ENCODE assay signal across 12 cellular contexts in the genomic region with DNA sequence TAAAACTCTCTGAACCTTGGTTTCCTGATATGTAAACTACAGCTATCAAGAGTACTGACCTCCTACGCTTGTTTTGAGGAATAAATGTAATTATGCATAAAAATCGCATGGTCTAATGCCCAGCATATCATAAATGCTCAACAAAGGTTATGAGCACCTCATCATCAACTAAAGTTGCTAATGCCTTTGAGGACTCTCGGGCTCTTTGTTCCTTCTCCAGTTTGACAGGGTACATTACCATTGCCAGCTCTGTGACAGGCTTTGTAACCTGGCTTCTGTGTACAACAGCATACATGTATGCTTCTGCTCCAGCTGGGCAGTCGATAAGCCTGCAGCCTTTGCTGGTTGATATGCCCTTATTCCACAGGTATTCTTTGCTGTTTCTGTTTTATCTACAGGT.
"Had no signal": no experiment of that assay in that cellular context is flagged by ENCODE, and none has a peak within 500 bp of the region (broad histone marks: within the 10 kb centered on the region; RNA-seq: fewer than 3 reads in every experiment).

No MANE protein-coding gene starts in this region.

- H3K36me3 ChIP-seq: left lung had no signal

- H3K4me3 ChIP-seq: esophagus muscularis mucosa, left lung, testis had no signal

- H3K4me3 Mint-ChIP-seq: activated CD4-positive, alpha-beta memory T cell treated with anti-CD3 and anti-CD28 coated beads for 36 hours; activated naive CD8-positive, alpha-beta T cell; nephron progenitor cell; stimulated activated naive CD8-positive, alpha-beta T cell treated with anti-CD3 and anti-CD28 coated beads, Interleukin-15, Interleukin-2, amounts not matched to agents 100 ng/mL and 50 ng/mL, for 24 hours had no signal

- H3K36me3 Mint-ChIP-seq: activated CD4-positive, alpha-beta memory T cell treated with anti-CD3 and anti-CD28 coated beads for 36 hours; activated naive CD8-positive, alpha-beta T cell had no signal

- H3K27ac Mint-ChIP-seq: activated CD4-positive, alpha-beta memory T cell treated with anti-CD3 and anti-CD28 coated beads for 36 hours; activated naive CD8-positive, alpha-beta T cell; stimulated activated naive CD8-positive, alpha-beta T cell treated with anti-CD3 and anti-CD28 coated beads, Interleukin-15, Interleukin-2, amounts not matched to agents 100 ng/mL and 50 ng/mL, for 24 hours had no signal

- H3K27me3 Mint-ChIP-seq: activated CD4-positive, alpha-beta memory T cell treated with anti-CD3 and anti-CD28 coated beads for 36 hours; activated naive CD8-positive, alpha-beta T cell; stimulated activated naive CD8-positive, alpha-beta T cell treated with anti-CD3 and anti-CD28 coated beads, Interleukin-15, Interleukin-2, amounts not matched to agents 100 ng/mL and 50 ng/mL, for 24 hours had no signal

- H3K9me3 Mint-ChIP-seq: activated CD4-positive, alpha-beta memory T cell treated with anti-CD3 and anti-CD28 coated beads for 36 hours; nephron progenitor cell; stimulated activated naive CD8-positive, alpha-beta T cell treated with anti-CD3 and anti-CD28 coated beads, Interleukin-15, Interleukin-2, amounts not matched to agents 100 ng/mL and 50 ng/mL, for 24 hours had no signal

- H3K9me3 ChIP-seq: esophagus muscularis mucosa, left lung, testis had no signal

- H3K27ac ChIP-seq: esophagus muscularis mucosa, left lung, testis had no signal

- ATAC-seq: left lung had no signal

- DNase-seq: activated CD4-positive, alpha-beta memory T cell treated with anti-CD3 and anti-CD28 coated beads for 36 hours; activated gamma-delta T cell; activated T-cell treated with anti-CD3 and anti-CD28 coated beads, Interleukin-2, amount 50 U/mL, for 48 hours; head of caudate nucleus; left lung; mesenchymal stem cell; nephron progenitor cell; stimulated activated CD4-positive, alpha-beta T cell treated with anti-CD3 and anti-CD28 coated beads, Interleukin-12 subunit alpha, Interleukin-12 subunit beta, amount 100 ng/mL, for 4 hours; testis had no signal

- H3K27me3 ChIP-seq: esophagus muscularis mucosa, left lung, testis had no signal
